In the genomic region with DNA sequence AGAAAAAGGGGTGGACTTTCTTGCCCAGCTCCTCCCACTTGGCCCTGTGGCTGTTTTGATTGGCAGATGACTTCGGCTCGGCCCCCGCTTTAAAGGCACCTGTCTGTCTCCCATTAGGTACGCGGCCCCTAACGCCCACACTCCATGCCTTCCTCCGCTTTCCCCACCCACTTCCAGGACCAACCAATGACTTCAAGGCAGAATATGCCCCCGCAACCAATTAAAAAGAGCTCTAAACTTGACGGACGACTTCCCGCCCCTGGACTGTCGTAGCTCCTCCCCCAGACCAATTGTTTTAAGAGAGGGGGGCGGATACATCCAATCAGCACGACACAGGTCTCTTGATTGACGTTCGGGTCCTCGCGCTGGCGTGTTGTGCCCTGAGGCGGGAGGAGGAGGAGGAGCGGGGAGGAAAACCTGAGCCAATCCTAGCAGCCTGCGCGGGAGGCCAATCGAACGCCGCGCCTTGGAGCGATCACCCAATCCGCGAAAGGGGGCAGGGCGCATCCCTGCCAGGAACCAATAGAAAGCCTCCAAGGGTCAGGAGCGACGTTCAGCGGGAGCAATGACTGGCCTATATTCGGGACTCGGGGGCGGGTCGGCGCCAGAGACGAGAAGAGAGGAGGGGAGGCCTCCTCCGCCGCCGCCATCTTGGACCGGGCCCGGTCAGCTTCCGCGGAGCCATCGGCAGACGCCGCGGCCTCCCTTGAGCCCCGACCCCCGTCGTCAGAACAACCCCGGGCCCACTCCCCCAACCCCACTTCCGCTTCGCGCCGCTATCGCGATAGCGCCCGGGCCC, we compare ENCODE assay signal across 8 cellular contexts. TPM values are rescaled to one million over a fixed set of nuclear protein-coding genes. Genes with fewer than 3 reads are reported as not detected.
DNase-seq lines count a peak whose midpoint lies in the region; ATAC-seq lines count a peak whose summit lies in the region.

A gene (plus strand): TSS at position 649 of the 799 bp plus-strand sequence. CDS start 5,217 bp downstream, outside the sequence.

- H3K9me3 ChIP-seq in effector memory CD4-positive, alpha-beta T cell (ENCODE audit: control insufficient read depth, low read length): no peaks in the 10 kb centered on the region

- peaks cover 17% of the 10 kb centered on the region for H3K36me3 ChIP-seq in effector memory CD4-positive, alpha-beta T cell (ENCODE audit: control insufficient read depth, insufficient read depth, low read length)

- DNase-seq in COLO668 (lab: John Stamatoyannopoulos, UW; ENCODE audit: unreplicated experiment): peak; percentile 99
- peak; percentile 100 for DNase-seq in HT1080 (ENCODE audit: low read depth)
- DNase-seq in NOMO-1 treated with DMSO at 0.1 percent for 48 hours (lab: John Stamatoyannopoulos, UW; ENCODE audit: unreplicated experiment): peak; percentile 100
- DNase-seq in activated CD8-positive, alpha-beta memory T cell treated with anti-CD3 and anti-CD28 coated beads for 4 hours (ENCODE audit: low read depth in 2 of 2): peak; percentile 97 to 99
- peak; percentile 99 to 100 (median 99) for DNase-seq in effector memory CD4-positive, alpha-beta T cell
- peak; percentile 100 for DNase-seq in lung microvascular endothelial cell (ENCODE audit: low read depth in 2 of 2)
- peak; percentile 97 to 99 (median 98) for DNase-seq in stimulated activated CD4-positive, alpha-beta T cell treated with anti-CD3 and anti-CD28 coated beads, TNF-alpha, amount 100 ng/mL, for 48 hours (ENCODE audit: low read depth in 3 of 3)

- peaks cover 33% of the 10 kb centered on the region for H3K4me1 ChIP-seq in effector memory CD4-positive, alpha-beta T cell (ENCODE audit: control insufficient read depth, insufficient read depth, low read length, poor library complexity, severe bottlenecking)

- peak within 1 kb of the TSS; percentile 88 for H3K4me3 ChIP-seq in effector memory CD4-positive, alpha-beta T cell (ENCODE audit: insufficient read depth, low read depth, low read length, poor library complexity, severe bottlenecking)

- H3K27me3 ChIP-seq in effector memory CD4-positive, alpha-beta T cell (replicated peaks; ENCODE audit: control insufficient read depth, insufficient read depth, low read length, poor library complexity, severe bottlenecking): no peaks in the 10 kb centered on the region

- ATAC-seq in GM21360 (IDR thresholded peaks at IDR 0.05; ENCODE audit: unreplicated experiment): peak; percentile 73

- H3K27ac ChIP-seq in effector memory CD4-positive, alpha-beta T cell (ENCODE audit: insufficient read depth, low read length, poor library complexity, severe bottlenecking): peak within 1 kb of the TSS; percentile 97

RNA-seq across cellular contexts. Expression of the gene that starts here (rescaled TPM):
- 20.4 and 30.3 TPM in 2 replicates for total RNA-seq in HT1080 (2014; rRNA removed; shearing (Covaris generic))
- 33.4 and 41.0 TPM in 2 replicates for polyA plus RNA-seq in HT1080 (2015; cell fraction: cytosol; rRNA removed)
- polyA plus RNA-seq in HT1080 (2015; cell fraction: nucleus; rRNA removed): 42.2 and 44.0 TPM in 2 replicates
- total RNA-seq in lung microvascular endothelial cell: 4.1 and 4.8 TPM in 2 replicates

Comparison
In these comparisons a context has a peak if more than half of its experiments do, and no peak if none do; other contexts are left out.
1. Peak in every context shown above with its lines: DNase-seq, ATAC-seq, H3K4me3 ChIP-seq and H3K27ac ChIP-seq.